Comparison of ENCODE assay signal across 8 cellular contexts in the genomic region with DNA sequence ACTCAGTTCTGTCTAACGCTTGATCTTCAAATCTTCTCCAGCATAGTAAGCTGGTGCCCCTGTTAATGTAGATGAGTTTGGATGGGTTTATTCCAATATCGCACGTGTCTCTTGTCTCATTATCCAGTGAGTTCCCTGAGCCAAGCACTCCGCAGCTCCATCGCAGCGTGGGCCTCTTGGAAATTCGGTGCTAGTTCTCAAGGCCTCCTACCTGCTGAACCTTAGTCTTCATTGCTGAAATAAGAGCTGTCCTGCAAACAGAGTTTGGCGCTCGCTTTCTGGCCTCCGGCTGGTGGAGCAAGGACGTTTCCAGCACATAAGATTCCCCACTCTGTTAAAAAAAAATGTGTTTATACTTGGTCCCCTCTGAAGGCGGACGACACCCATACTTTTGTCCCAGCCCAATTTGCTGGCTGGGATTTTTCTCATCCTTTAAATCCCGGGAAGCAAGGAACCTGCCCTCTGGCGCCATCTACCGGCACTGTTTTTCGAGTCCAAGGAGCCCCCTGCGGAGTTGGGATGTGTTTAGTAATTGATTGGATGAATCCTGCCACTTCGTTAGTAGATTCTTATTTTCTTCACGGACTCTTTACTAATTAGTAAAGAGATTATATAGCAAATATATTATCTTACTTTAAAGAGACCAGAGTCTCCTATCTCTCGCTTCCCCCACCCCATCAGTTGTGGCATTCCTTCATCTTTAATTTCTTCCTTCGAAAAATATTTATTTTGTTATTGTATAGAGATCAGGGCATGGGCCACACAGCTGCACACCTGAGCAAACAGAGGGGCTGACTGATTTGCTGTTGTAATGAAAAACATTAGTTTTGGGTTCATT. TPM values are rescaled to one million over a fixed set of nuclear protein-coding genes. Genes with fewer than 3 reads are reported as not detected.
A peak's percentile ranks its signal among the peaks of the same experiment; 100 is the strongest.
DNase-seq lines count a peak whose midpoint lies in the region; ATAC-seq and TF ChIP-seq lines count a peak whose summit lies in the region.

No MANE protein-coding gene starts in this region.

- H3K36me3 Mint-ChIP-seq in activated naive CD4-positive, alpha-beta T cell treated with anti-CD3 and anti-CD28 coated beads, Interleukin-2, amount 10 ng/mL, durations not matched to agents 7 days and 5 days, result no peaks in the 10 kb centered on the region
- no peaks in the 10 kb centered on the region for H3K36me3 Mint-ChIP-seq in stimulated activated memory B cell treated with anti-CD40 and anti-IgM and Interleukin-4, amounts not matched to agents 10 μg/mL and 1 μg/mL and 100 μg/mL, for 72 hours

- BruUV-seq in A673 (replicated peaks; lab: Mats Ljungman, UMichigan), result no TSS peak

- peak; percentile 83 for DNase-seq in A673 (ENCODE audit: low spot score)
- DNase-seq in NCI-H748 treated with DMSO at 0.1 percent for 48 hours (lab: John Stamatoyannopoulos, UW), result peak; percentile 67
- peak; percentile 65 for DNase-seq in activated naive CD4-positive, alpha-beta T cell treated with anti-CD3 and anti-CD28 coated beads, Interleukin-2, amount 10 ng/mL, durations not matched to agents 7 days and 5 days
- DNase-seq in head of caudate nucleus, result peak; percentile 50 to 95 (median 86)
- DNase-seq in posterior vena cava (ENCODE audit: low spot score), result peak; percentile 93

- ATAC-seq in HG02588 (IDR thresholded peaks at IDR 0.05; ENCODE audit: unreplicated experiment), result no peak
- no peak for ATAC-seq in stimulated activated memory B cell treated with anti-CD40 and anti-IgM and Interleukin-4, amounts not matched to agents 10 μg/mL and 1 μg/mL and 100 μg/mL, for 72 hours

- CTCF ChIA-PET in A673 (lab: Charles Lee), result interaction anchor here (0.5 kb wide), 1 partner anchor 267 kb away, joined by 3 read pairs; no protein-coding TSS in a partner anchor
- CTCF ChIA-PET in activated naive CD4-positive, alpha-beta T cell treated with anti-CD3 and anti-CD28 coated beads, Interleukin-2, amount 10 ng/mL, durations not matched to agents 7 days and 5 days (lab: Charles Lee), result interaction anchor here (0.8 to 2.9 kb wide), 7 partner anchors 10 to 931 kb away, joined by 3 to 8 read pairs (median 4); no protein-coding TSS in a partner anchor

- H3K27ac ChIP-seq in A673 (ENCODE audit: low read depth, low read length, poor library complexity, severe bottlenecking), result no peak overlapping the region

- H3K27me3 ChIP-seq in A673 (replicated peaks; ENCODE audit: insufficient read depth, low read depth, low read length, poor library complexity), result no peaks in the 10 kb centered on the region

- H3K9me3 Mint-ChIP-seq in activated naive CD4-positive, alpha-beta T cell treated with anti-CD3 and anti-CD28 coated beads, Interleukin-2, amount 10 ng/mL, durations not matched to agents 7 days and 5 days, result no peaks in the 10 kb centered on the region
- H3K9me3 Mint-ChIP-seq in stimulated activated memory B cell treated with anti-CD40 and anti-IgM and Interleukin-4, amounts not matched to agents 10 μg/mL and 1 μg/mL and 100 μg/mL, for 72 hours, result no peaks in the 10 kb centered on the region

- peaks cover 15% of the 10 kb centered on the region for H3K27me3 Mint-ChIP-seq in activated naive CD4-positive, alpha-beta T cell treated with anti-CD3 and anti-CD28 coated beads, Interleukin-2, amount 10 ng/mL, durations not matched to agents 7 days and 5 days
- H3K27me3 Mint-ChIP-seq in stimulated activated memory B cell treated with anti-CD40 and anti-IgM and Interleukin-4, amounts not matched to agents 10 μg/mL and 1 μg/mL and 100 μg/mL, for 72 hours, result no peaks in the 10 kb centered on the region

- H3K4me3 ChIP-seq in A673 (ENCODE audit: low read depth, low read length, poor library complexity, severe bottlenecking), result no peak overlapping the region

- H3K4me3 Mint-ChIP-seq in activated naive CD4-positive, alpha-beta T cell treated with anti-CD3 and anti-CD28 coated beads, Interleukin-2, amount 10 ng/mL, durations not matched to agents 7 days and 5 days, result no peak overlapping the region
- H3K4me3 Mint-ChIP-seq in stimulated activated memory B cell treated with anti-CD40 and anti-IgM and Interleukin-4, amounts not matched to agents 10 μg/mL and 1 μg/mL and 100 μg/mL, for 72 hours, result no peak overlapping the region

- intact Hi-C loops in A673 (cut with micrococcal nuclease; ENCODE audit: unreplicated experiment) (no loop called here), head of caudate nucleus (cut with DNase I) (no loop called here), posterior vena cava (cut with DNase I) (no loop called here)

- H3K9me3 ChIP-seq in A673 (ENCODE audit: low read depth, low read length, poor library complexity, severe bottlenecking), result no peaks in the 10 kb centered on the region

- H3K27ac Mint-ChIP-seq in activated naive CD4-positive, alpha-beta T cell treated with anti-CD3 and anti-CD28 coated beads, Interleukin-2, amount 10 ng/mL, durations not matched to agents 7 days and 5 days, result no peak overlapping the region
- no peak overlapping the region for H3K27ac Mint-ChIP-seq in stimulated activated memory B cell treated with anti-CD40 and anti-IgM and Interleukin-4, amounts not matched to agents 10 μg/mL and 1 μg/mL and 100 μg/mL, for 72 hours

- H3K4me1 Mint-ChIP-seq in activated naive CD4-positive, alpha-beta T cell treated with anti-CD3 and anti-CD28 coated beads, Interleukin-2, amount 10 ng/mL, durations not matched to agents 7 days and 5 days, result peaks cover 12% of the 10 kb centered on the region
- H3K4me1 Mint-ChIP-seq in stimulated activated memory B cell treated with anti-CD40 and anti-IgM and Interleukin-4, amounts not matched to agents 10 μg/mL and 1 μg/mL and 100 μg/mL, for 72 hours, result peaks cover 14% of the 10 kb centered on the region

- peak; percentile 89 for TF ChIP-seq CTCF in A673 (conservative IDR thresholded peaks at IDR 0.05; ENCODE audit: low read depth, low read length)
- peak; percentile 68 for TF ChIP-seq CTCF in GM12873 (IDR thresholded peaks at IDR 0.05; ENCODE audit: insufficient read depth, low read depth, low read length, missing control alignments)

- no peaks in the 10 kb centered on the region for H3K36me3 ChIP-seq in A673 (ENCODE audit: insufficient read depth, low read length, poor library complexity, severe bottlenecking)

- peaks cover 11% of the 10 kb centered on the region for H3K4me1 ChIP-seq in A673 (ENCODE audit: insufficient read depth, low read length, poor library complexity, severe bottlenecking)

- POLR2A ChIA-PET in A673 (lab: Charles Lee; ENCODE audit: low non-redundant PET), result no interaction called here

RNA-seq across cellular contexts. Expression of a gene that starts 14.7 kb away (rescaled TPM):
- total RNA-seq in A673 (2021) (16.9 and 24.9 TPM in 2 replicates), posterior vena cava (100 to 1,000 TPM; 120 to 219 TPM)
